8 cellular contexts compared by ENCODE assay signal in the genomic region with DNA sequence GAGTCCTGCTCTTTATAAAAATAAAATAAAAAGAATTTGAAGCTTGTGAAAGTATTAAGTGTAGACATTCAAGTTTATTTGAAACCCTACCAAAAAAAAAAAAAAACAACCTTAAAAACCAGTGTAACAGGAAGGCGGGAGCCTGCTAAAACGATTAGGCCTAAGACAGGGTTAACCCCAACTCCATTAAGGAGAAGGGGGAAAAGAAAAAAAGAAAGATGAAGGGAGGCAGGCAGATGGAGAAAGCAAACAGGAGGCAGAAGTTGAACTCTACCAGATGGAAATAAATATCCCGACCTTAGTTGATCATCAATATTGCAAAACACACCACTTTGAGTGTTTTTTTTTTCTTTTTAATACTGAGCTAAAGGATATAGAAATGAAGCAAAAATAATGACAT. TPM values are rescaled to one million over a fixed set of nuclear protein-coding genes. Genes with fewer than 3 reads are reported as not detected.
A peak's percentile ranks its signal among the peaks of the same experiment; 100 is the strongest.
DNase-seq lines count a peak whose midpoint lies in the region; ATAC-seq and TF ChIP-seq lines count a peak whose summit lies in the region.

No MANE protein-coding gene starts in this region.

- H3K27me3 Mint-ChIP-seq in activated naive CD4-positive, alpha-beta T cell treated with anti-CD3 and anti-CD28 coated beads, Interleukin-2, amount 50 U/mL, for 24 hours: no peaks in the 10 kb centered on the region
- no peaks in the 10 kb centered on the region for H3K27me3 Mint-ChIP-seq in activated naive CD8-positive, alpha-beta T cell treated with anti-CD3 and anti-CD28 coated beads, Interleukin-2, amount 10 ng/mL, durations not matched to agents 7 days and 5 days

- intact Hi-C loops in upper lobe of right lung (cut with DNase I): no loop called here

- no peak for DNase-seq in activated naive CD4-positive, alpha-beta T cell treated with Interleukin-2 at 50 U/mL for 16 hours
- no peak for DNase-seq in activated naive CD8-positive, alpha-beta T cell treated with anti-CD3 and anti-CD28 coated beads, Interleukin-2, amount 10 ng/mL, durations not matched to agents 7 days and 5 days
- no peak for DNase-seq in upper lobe of right lung
- DNase-seq in iPS-NIHi7 (ENCODE audit: extremely low spot score): no peak
- no peak for DNase-seq in RPMI8226
- no peak for DNase-seq in stimulated activated CD4-positive, alpha-beta T cell treated with anti-CD3 and anti-CD28 coated beads, Interleukin-12 subunit alpha, Interleukin-12 subunit beta, amount 100 ng/mL, for 4 hours

- TF ChIP-seq RAD21 in liver (IDR thresholded peaks at IDR 0.05): peak in 1 of 2 donors; percentile 41

- peak overlapping the region; percentile 95 for H3K27ac ChIP-seq in liver (ENCODE audit: low read depth in 1 of 2, low read length in 2 of 2)
- peak overlapping the region; percentile 94 for H3K27ac ChIP-seq in upper lobe of right lung

- ATAC-seq in activated naive CD8-positive, alpha-beta T cell treated with anti-CD3 and anti-CD28 coated beads, Interleukin-2, amount 10 ng/mL, durations not matched to agents 7 days and 5 days (ENCODE audit: low read depth): no peak
- no peak for ATAC-seq in upper lobe of right lung

- WGBS in liver: 31% methylated on average over 3 of the region's 3 CpGs

- peak overlapping the region in 1 of 3 donors; percentile 82 for H3K4me3 ChIP-seq in liver (ENCODE audit: low read depth in 1 of 3, low read length in 3 of 3)
- H3K4me3 ChIP-seq in upper lobe of right lung: peak overlapping the region; percentile 71

- peaks cover 0 to 26% (median 1%) of the 10 kb centered on the region in 4 donors for H3K4me1 ChIP-seq in liver (ENCODE audit: control insufficient read depth in 4 of 4, insufficient read depth in 4 of 4, low read length in 3 of 4)
- peaks cover 13% of the 10 kb centered on the region for H3K4me1 ChIP-seq in upper lobe of right lung

- no peak for TF ChIP-seq CTCF in liver (IDR thresholded peaks at IDR 0.05; ENCODE audit: low read depth, low read length, missing input control)
- TF ChIP-seq CTCF in upper lobe of right lung (IDR thresholded peaks at IDR 0.05): no peak

- peaks cover 45% of the 10 kb centered on the region for H3K36me3 Mint-ChIP-seq in activated naive CD4-positive, alpha-beta T cell treated with anti-CD3 and anti-CD28 coated beads, Interleukin-2, amount 50 U/mL, for 24 hours
- peaks cover 52% of the 10 kb centered on the region for H3K36me3 Mint-ChIP-seq in activated naive CD8-positive, alpha-beta T cell treated with anti-CD3 and anti-CD28 coated beads, Interleukin-2, amount 10 ng/mL, durations not matched to agents 7 days and 5 days

- H3K9me3 ChIP-seq in liver (ENCODE audit: control insufficient read depth in 4 of 4, low read length in 3 of 4) (no peaks in the 10 kb centered on the region), upper lobe of right lung (no peaks in the 10 kb centered on the region)

- peak overlapping the region; percentile 97 for H3K4me3 Mint-ChIP-seq in activated naive CD4-positive, alpha-beta T cell treated with anti-CD3 and anti-CD28 coated beads, Interleukin-2, amount 50 U/mL, for 24 hours
- H3K4me3 Mint-ChIP-seq in activated naive CD8-positive, alpha-beta T cell treated with anti-CD3 and anti-CD28 coated beads, Interleukin-2, amount 10 ng/mL, durations not matched to agents 7 days and 5 days: peak overlapping the region; percentile 88

- peak overlapping the region in 1 of 2 donors; percentile 92 for H3K9ac ChIP-seq in liver (ENCODE audit: low read depth in 1 of 2, low read length in 2 of 2)

- POLR2A ChIA-PET in activated naive CD8-positive, alpha-beta T cell treated with anti-CD3 and anti-CD28 coated beads, Interleukin-2, amount 10 ng/mL, durations not matched to agents 7 days and 5 days (lab: Charles Lee): interaction anchor here (0.6 to 7.1 kb wide), 28 partner anchors 9 to 422 kb away, joined by 3 to 311 read pairs (median 14); no protein-coding TSS in a partner anchor

- H3K36me3 ChIP-seq in liver (ENCODE audit: control insufficient read depth in 4 of 4, insufficient read depth in 3 of 4, low read depth in 1 of 4, low read length in 3 of 4) (peaks cover 0 to 14% (median 0%) of the 10 kb centered on the region in 4 donors), upper lobe of right lung (peaks cover 20% of the 10 kb centered on the region)

- H3K4me1 Mint-ChIP-seq in activated naive CD4-positive, alpha-beta T cell treated with anti-CD3 and anti-CD28 coated beads, Interleukin-2, amount 50 U/mL, for 24 hours: peaks cover 34% of the 10 kb centered on the region
- peaks cover 26% of the 10 kb centered on the region for H3K4me1 Mint-ChIP-seq in activated naive CD8-positive, alpha-beta T cell treated with anti-CD3 and anti-CD28 coated beads, Interleukin-2, amount 10 ng/mL, durations not matched to agents 7 days and 5 days

- H3K27ac Mint-ChIP-seq in activated naive CD4-positive, alpha-beta T cell treated with anti-CD3 and anti-CD28 coated beads, Interleukin-2, amount 50 U/mL, for 24 hours: peak overlapping the region; percentile 99
- peak overlapping the region; percentile 99 for H3K27ac Mint-ChIP-seq in activated naive CD8-positive, alpha-beta T cell treated with anti-CD3 and anti-CD28 coated beads, Interleukin-2, amount 10 ng/mL, durations not matched to agents 7 days and 5 days

- H3K27me3 ChIP-seq in liver (ENCODE audit: control insufficient read depth in 4 of 4, insufficient read depth in 4 of 4, low read length in 3 of 4) (no peaks in the 10 kb centered on the region), upper lobe of right lung (no peaks in the 10 kb centered on the region)

- H3K9me3 Mint-ChIP-seq in activated naive CD4-positive, alpha-beta T cell treated with anti-CD3 and anti-CD28 coated beads, Interleukin-2, amount 50 U/mL, for 24 hours: no peaks in the 10 kb centered on the region
- no peaks in the 10 kb centered on the region for H3K9me3 Mint-ChIP-seq in activated naive CD8-positive, alpha-beta T cell treated with anti-CD3 and anti-CD28 coated beads, Interleukin-2, amount 10 ng/mL, durations not matched to agents 7 days and 5 days

TF ChIP-seq in liver, 16 proteins besides CTCF, POLR2A, EP300 and RAD21:
- no peak for TF ChIP-seq FOXA2 (IDR thresholded peaks at IDR 0.05)
- peak in 1 of 2 donors; percentile 26 for TF ChIP-seq RXRA (IDR thresholded peaks at IDR 0.05)
TF ChIP-seq in liver: peak in this region for 1.

RNA-seq across cellular contexts. Expression of gene BTG1, which starts 1.2 kb away (rescaled TPM):
- total RNA-seq in activated naive CD8-positive, alpha-beta T cell treated with anti-CD3 and anti-CD28 coated beads, Interleukin-2, amount 10 ng/mL, durations not matched to agents 7 days and 5 days: 100 to 1,000 TPM; 249 to 255 TPM
- 10 to 100 TPM; 16.4 to 41.4 TPM for total RNA-seq in liver
- 100 to 1,000 TPM in 1 of 2 donors, 10 to 100 TPM in 1; 13.7 to 107 TPM for polyA plus RNA-seq in liver
- 163 TPM for total RNA-seq in upper lobe of right lung
